8 cellular contexts compared by ENCODE assay signal in the genomic region with DNA sequence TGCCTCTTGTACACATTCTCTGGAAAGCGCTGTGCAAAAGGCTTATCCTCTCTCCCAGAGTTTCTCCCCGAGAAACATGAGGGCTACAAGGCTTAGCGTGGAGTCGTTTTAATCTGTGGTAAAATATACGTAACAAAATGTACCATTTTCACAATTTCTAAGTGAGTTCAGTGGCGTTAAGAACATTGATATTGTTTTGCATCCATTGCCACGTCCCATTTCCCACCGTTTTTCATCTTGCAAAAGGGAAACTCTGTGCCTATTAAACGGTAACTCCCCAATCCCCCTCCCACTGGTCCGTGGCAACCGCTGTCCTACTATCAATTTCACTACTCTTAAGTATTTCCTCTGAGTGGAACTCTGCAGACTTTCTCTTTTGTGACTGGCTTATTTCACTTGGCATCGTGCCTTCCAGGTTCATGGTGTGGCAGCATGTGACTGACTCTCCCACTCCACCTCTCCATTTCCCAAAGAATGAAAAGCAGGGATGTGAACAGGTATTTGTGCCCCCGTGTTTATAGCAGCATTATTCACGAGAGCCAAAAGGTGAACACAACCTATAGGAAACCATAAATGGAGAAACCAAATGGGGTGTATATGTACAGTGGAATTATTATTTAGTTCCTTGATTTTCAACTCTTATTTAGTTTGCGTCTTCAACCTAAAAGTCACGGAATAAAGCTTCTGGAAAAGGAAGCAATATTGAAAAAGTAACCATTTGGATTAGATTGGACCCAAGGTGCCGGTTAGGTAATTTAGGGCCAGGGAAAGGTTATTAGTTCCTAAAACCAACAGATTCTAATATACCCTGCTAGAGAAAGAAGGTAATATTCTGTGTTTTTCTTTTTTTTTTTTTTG. TPM values are rescaled to one million over a fixed set of nuclear protein-coding genes. Genes with fewer than 3 reads are reported as not detected.
A peak's percentile ranks its signal among the peaks of the same experiment; 100 is the strongest.
DNase-seq lines count a peak whose midpoint lies in the region; ATAC-seq and TF ChIP-seq lines count a peak whose summit lies in the region.

No MANE protein-coding gene starts in this region.

- WGBS in GM23248 (ENCODE audit: low coverage in 1 of 2, low lambda C conversion rate in 2 of 2, missing lambda C conversion rate in 2 of 2), 2 experiments = 26 to 28% methylated on average over 17 of the region's 17 CpGs
- 16% methylated on average over 17 of the region's 17 CpGs for WGBS in esophagus squamous epithelium, 2 donors

- H3K4me3 ChIP-seq in GM23248 = peak overlapping the region; percentile 89
- peak overlapping the region; percentile 82 to 100 (median 85) for H3K4me3 ChIP-seq in esophagus squamous epithelium
- H3K4me3 ChIP-seq in neural progenitor cell = peak overlapping the region; percentile 87

- H3K4me3 Mint-ChIP-seq in activated CD8-positive, alpha-beta memory T cell treated with anti-CD3 and anti-CD28 coated beads, Interleukin-2, amount 10 ng/mL, durations not matched to agents 7 days and 5 days = peak overlapping the region; percentile 92
- peak overlapping the region; percentile 94 for H3K4me3 Mint-ChIP-seq in neural progenitor cell

- in situ Hi-C loops in GM23248 (cut with MboI) = loop anchor here (10.0 kb wide), 1 partner anchor 58 kb away; no protein-coding TSS in a partner anchor

- no peaks in the 10 kb centered on the region for H3K9me3 Mint-ChIP-seq in activated CD8-positive, alpha-beta memory T cell treated with anti-CD3 and anti-CD28 coated beads, Interleukin-2, amount 10 ng/mL, durations not matched to agents 7 days and 5 days (ENCODE audit: low read depth)
- no peaks in the 10 kb centered on the region for H3K9me3 Mint-ChIP-seq in neural progenitor cell

- H3K4me2 ChIP-seq in GM23248 (ENCODE audit: unreplicated experiment) = peak overlapping the region; percentile 72
- H3K4me2 ChIP-seq in neural progenitor cell = peak overlapping the region; percentile 94

- CTCF ChIA-PET in activated CD8-positive, alpha-beta memory T cell treated with anti-CD3 and anti-CD28 coated beads, Interleukin-2, amount 10 ng/mL, durations not matched to agents 7 days and 5 days (lab: Charles Lee) = interaction anchor here (1.0 to 1.7 kb wide), 4 partner anchors 8 to 251 kb away, joined by 3 to 7 read pairs (median 4); no protein-coding TSS in a partner anchor

- H3K27me3 ChIP-seq in GM23248 (replicated peaks; ENCODE audit: insufficient read depth) (no peaks in the 10 kb centered on the region), esophagus squamous epithelium (no peaks in the 10 kb centered on the region), neural progenitor cell (no peaks in the 10 kb centered on the region)

- no peak for TF ChIP-seq POLR2A in esophagus squamous epithelium (IDR thresholded peaks at IDR 0.05)

- H3K9me3 ChIP-seq in GM23248 (ENCODE audit: low read depth) = no peaks in the 10 kb centered on the region
- no peaks in the 10 kb centered on the region for H3K9me3 ChIP-seq in esophagus squamous epithelium
- no peaks in the 10 kb centered on the region for H3K9me3 ChIP-seq in neural progenitor cell (ENCODE audit: low read depth)

- TF ChIP-seq CTCF in esophagus squamous epithelium (IDR thresholded peaks at IDR 0.05) = no peak
- TF ChIP-seq CTCF in neural progenitor cell (IDR thresholded peaks at IDR 0.05) = no peak

- peak overlapping the region; percentile 96 for H3K27ac Mint-ChIP-seq in activated CD8-positive, alpha-beta memory T cell treated with anti-CD3 and anti-CD28 coated beads, Interleukin-2, amount 10 ng/mL, durations not matched to agents 7 days and 5 days
- H3K27ac Mint-ChIP-seq in neural progenitor cell = peak overlapping the region; percentile 98

- H3K36me3 ChIP-seq in GM23248 (ENCODE audit: low read depth) (no peaks in the 10 kb centered on the region), esophagus squamous epithelium (no peaks in the 10 kb centered on the region), neural progenitor cell (no peaks in the 10 kb centered on the region)

- peaks cover 31% of the 10 kb centered on the region for H3F3A ChIP-seq in GM23248 (ENCODE audit: insufficient read depth)
- H3F3A ChIP-seq in neural progenitor cell (ENCODE audit: low read depth) = peaks cover 32% of the 10 kb centered on the region

- H3K4me1 ChIP-seq in GM23248 (ENCODE audit: insufficient read depth) (peaks cover 25% of the 10 kb centered on the region), esophagus squamous epithelium (peaks cover 12 to 68% (median 26%) of the 10 kb centered on the region in 3 donors), neural progenitor cell (peaks cover 24% of the 10 kb centered on the region)

- no peak for ATAC-seq in activated CD8-positive, alpha-beta memory T cell treated with anti-CD3 and anti-CD28 coated beads, Interleukin-2, amount 10 ng/mL, durations not matched to agents 7 days and 5 days
- no peak for ATAC-seq in GM18867 (IDR thresholded peaks at IDR 0.05; ENCODE audit: unreplicated experiment)

- H3K27me3 Mint-ChIP-seq in activated CD8-positive, alpha-beta memory T cell treated with anti-CD3 and anti-CD28 coated beads, Interleukin-2, amount 10 ng/mL, durations not matched to agents 7 days and 5 days = no peaks in the 10 kb centered on the region
- H3K27me3 Mint-ChIP-seq in neural progenitor cell (ENCODE audit: insufficient read depth, low read depth) = peaks cover 12% of the 10 kb centered on the region

- H3K9me2 ChIP-seq in GM23248 (ENCODE audit: insufficient read depth) = no peaks in the 10 kb centered on the region

- H3K79me2 ChIP-seq in GM23248 (ENCODE audit: insufficient read depth) (peaks cover 38% of the 10 kb centered on the region), neural progenitor cell (ENCODE audit: low read depth) (peaks cover 36% of the 10 kb centered on the region)

- H3K36me3 Mint-ChIP-seq in activated CD8-positive, alpha-beta memory T cell treated with anti-CD3 and anti-CD28 coated beads, Interleukin-2, amount 10 ng/mL, durations not matched to agents 7 days and 5 days = peaks cover 1% of the 10 kb centered on the region
- no peaks in the 10 kb centered on the region for H3K36me3 Mint-ChIP-seq in neural progenitor cell

- DNase-seq in AG08396 (ENCODE audit: low spot score) (peak; percentile 20), GM23248 (peak; percentile 70), NCI-H345 (lab: John Stamatoyannopoulos, UW) (peak; percentile 80), esophagus squamous epithelium (lab: John Stamatoyannopoulos, UW) (no peak), neural progenitor cell (ENCODE audit: low spot score) (peak; percentile 14)
- DNase-seq in activated CD8-positive, alpha-beta memory T cell treated with anti-CD3 and anti-CD28 coated beads, Interleukin-2, amount 10 ng/mL, durations not matched to agents 7 days and 5 days = peak; percentile 63
- DNase-seq in activated CD4-positive, CD25-positive, alpha-beta regulatory T cell treated with anti-CD3 and anti-CD28 coated beads, Interleukin-2, amount 50 U/mL, for 72 hours = no peak

- peaks cover 8% of the 10 kb centered on the region; the same call in 1 of the 2 replicates for H4K20me1 ChIP-seq in GM23248 (ENCODE audit: insufficient read depth)
- peaks cover 28% of the 10 kb centered on the region for H4K20me1 ChIP-seq in neural progenitor cell (ENCODE audit: low read depth)

- H2AFZ ChIP-seq in GM23248 (peak overlapping the region; percentile 75), neural progenitor cell (replicated peaks) (peak overlapping the region; percentile 76)

- H3K4me1 Mint-ChIP-seq in activated CD8-positive, alpha-beta memory T cell treated with anti-CD3 and anti-CD28 coated beads, Interleukin-2, amount 10 ng/mL, durations not matched to agents 7 days and 5 days = peaks cover 41% of the 10 kb centered on the region
- H3K4me1 Mint-ChIP-seq in neural progenitor cell = peaks cover 37% of the 10 kb centered on the region

- peak overlapping the region; percentile 91 for H3K9ac ChIP-seq in GM23248
- peak overlapping the region; percentile 4 for H3K9ac ChIP-seq in neural progenitor cell

- H3K27ac ChIP-seq in GM23248 = peak overlapping the region; percentile 91
- H3K27ac ChIP-seq in esophagus squamous epithelium = peak overlapping the region; percentile 93 to 100 (median 96)
- H3K27ac ChIP-seq in neural progenitor cell = peak overlapping the region; percentile 94

- intact Hi-C loops in esophagus squamous epithelium (cut with DNase I) = no loop called here

RNA-seq across cellular contexts. Expression of a gene that starts 1.1 kb away (rescaled TPM):
- 30.1 and 33.9 TPM in 2 replicates for total RNA-seq in GM23248 (2014; rRNA removed; shearing (Covaris generic))
- polyA plus RNA-seq in GM23248 (2016; fragmentation: Nextera tagmentation; extraction: Ambion mirVana) = 12.4 and 14.0 TPM in 2 replicates
- total RNA-seq in activated CD8-positive, alpha-beta memory T cell treated with anti-CD3 and anti-CD28 coated beads, Interleukin-2, amount 10 ng/mL, durations not matched to agents 7 days and 5 days = 10 to 100 TPM; 33.4 to 40.4 TPM
- total RNA-seq in esophagus squamous epithelium = 10 to 100 TPM; 29.1 to 74.1 (median 42.5) TPM
- total RNA-seq in neural progenitor cell (ENCODE audit: low replicate concordance) = 37.1 and 45.0 TPM in 2 replicates

RNA-seq across cellular contexts. Expression of a gene that starts 29.2 kb away (rescaled TPM):
- total RNA-seq in GM23248 (2014; rRNA removed; shearing (Covaris generic)) = not detected in 2 replicates
- polyA plus RNA-seq in GM23248 (2016; fragmentation: Nextera tagmentation; extraction: Ambion mirVana) = not detected in 2 replicates
- total RNA-seq in activated CD8-positive, alpha-beta memory T cell treated with anti-CD3 and anti-CD28 coated beads, Interleukin-2, amount 10 ng/mL, durations not matched to agents 7 days and 5 days = not detected
- total RNA-seq in esophagus squamous epithelium (not detected), neural progenitor cell (ENCODE audit: low replicate concordance) (0.77 TPM in 1 of 2 replicates, not detected in the other)

Comparison
In these comparisons a context has a peak if more than half of its experiments do, and no peak if none do; other contexts are left out.
1. DNase-seq: peak in AG08396 (single experiment), GM23248 (single experiment), NCI-H345 (single experiment), activated CD8-positive, alpha-beta memory T cell treated with anti-CD3 and anti-CD28 coated beads, Interleukin-2, amount 10 ng/mL, durations not matched to agents 7 days and 5 days (single experiment) and neural progenitor cell (single experiment); none in esophagus squamous epithelium (single experiment) and activated CD4-positive, CD25-positive, alpha-beta regulatory T cell treated with anti-CD3 and anti-CD28 coated beads, Interleukin-2, amount 50 U/mL, for 72 hours (single experiment).
2. Peak in every context shown above with its lines, with median percentiles within 50 percentile points of each other: H3K27ac ChIP-seq and H3K4me3 ChIP-seq.